8 cellular contexts compared by ENCODE assay signal in genomic region chr3:98900265-98901031, GRCh38. TPM values are rescaled to one million over a fixed set of nuclear protein-coding genes. Genes with fewer than 3 reads are reported as not detected.
DNase-seq lines count a peak whose midpoint lies in the region; ATAC-seq and TF ChIP-seq lines count a peak whose summit lies in the region.

No MANE protein-coding gene starts in this region.

- TF ChIP-seq CTCF in Peyer's patch (IDR thresholded peaks at IDR 0.05) (no peak), fibroblast of lung (conservative IDR thresholded peaks at IDR 0.05 in 1 of 2, IDR thresholded peaks at IDR 0.05 in 1 of 2; ENCODE audit: low read depth in 1 of 2, low read length in 2 of 2) (no peak), gastrocnemius medialis (IDR thresholded peaks at IDR 0.05 in 4 of 5, conservative IDR thresholded peaks at IDR 0.05 in 1 of 5) (no peak)

- H3K4me1 ChIP-seq in GM23248 (ENCODE audit: insufficient read depth) (peaks cover 43% of the 10 kb centered on the region), Peyer's patch (peaks cover 0 to 12% (median 0%) of the 10 kb centered on the region in 4 donors), fibroblast of lung (ENCODE audit: control insufficient read depth, extremely low read depth, insufficient read depth, low read length) (peaks cover 8% of the 10 kb centered on the region), gastrocnemius medialis (peaks cover 4 to 15% of the 10 kb centered on the region in 2 donors)

- DNase-seq in GM23248 (no peak), Peyer's patch (no peak), fibroblast of lung (ENCODE audit: low read depth in 2 of 2) (no peak), gastrocnemius medialis (no peak), NCI-H446 treated with DMSO at 0.1 percent for 48 hours (lab: John Stamatoyannopoulos, UW) (no peak), iPS-NIHi11 (ENCODE audit: low spot score) (no peak), NCI-H2029 (lab: John Stamatoyannopoulos, UW) (no peak)

- no peaks in the 10 kb centered on the region for H3K9me2 ChIP-seq in GM23248 (ENCODE audit: insufficient read depth)

- H3K9ac ChIP-seq in GM23248 (peak overlapping the region; percentile 87), fibroblast of lung (ENCODE audit: insufficient read depth, low read length) (peak overlapping the region; percentile 95)

- in situ Hi-C loops in GM23248 (cut with MboI), result no loop called here
- in situ Hi-C loops in gastrocnemius medialis (cut with MboI; ENCODE audit: low sequenced_read_pairs in 4 of 4), result no loop called here

- ATAC-seq in gastrocnemius medialis (no peak), esophagus mucosa (no peak)

- H3K27me3 ChIP-seq in GM23248 (replicated peaks; ENCODE audit: insufficient read depth) (no peaks in the 10 kb centered on the region), Peyer's patch (no peaks in the 10 kb centered on the region), fibroblast of lung (ENCODE audit: control insufficient read depth, insufficient read depth, low read length) (no peaks in the 10 kb centered on the region), gastrocnemius medialis (no peaks in the 10 kb centered on the region)

- intact Hi-C loops in gastrocnemius medialis (cut with DNase I; ENCODE audit: low total_unique reads), result loop anchor here (2.0 to 5.0 kb wide), 4 partner anchors 83 to 378 kb away; partner anchors contain the start of genes CLDND1 and CPOX

- H3K4me3 ChIP-seq in GM23248 (peak overlapping the region; percentile 95), Peyer's patch (peak overlapping the region; percentile 66 to 95 (median 70)), fibroblast of lung (replicated peaks in 1 of 4; ENCODE audit: control extremely low read depth in 1 of 4, insufficient read depth in 1 of 4, low read depth in 3 of 4, low read length in 4 of 4) (peak overlapping the region; percentile 64 to 87 (median 84)), gastrocnemius medialis (peak overlapping the region; percentile 83 to 96 (median 88))

- peaks cover 58% of the 10 kb centered on the region for H3F3A ChIP-seq in GM23248 (ENCODE audit: insufficient read depth)

- H4K20me1 ChIP-seq in GM23248 (ENCODE audit: insufficient read depth) (0 out of 2 replicates have a peak, but pooled peaks cover 12% of the 10 kb centered on the region), fibroblast of lung (ENCODE audit: control insufficient read depth, extremely low read depth, insufficient read depth, low read length) (peaks cover 3% of the 10 kb centered on the region)

- H3K27ac ChIP-seq in GM23248, result peak overlapping the region; percentile 73
- H3K27ac ChIP-seq in Peyer's patch, result no peak overlapping the region
- H3K27ac ChIP-seq in fibroblast of lung (ENCODE audit: insufficient read depth, low read length), result peak overlapping the region; percentile 87
- peak overlapping the region; percentile 87 to 91 (median 89) for H3K27ac ChIP-seq in gastrocnemius medialis

- H3K36me3 ChIP-seq in GM23248 (ENCODE audit: low read depth) (peaks cover 5% of the 10 kb centered on the region; the same call in 1 of the 2 replicates), Peyer's patch (no peaks in the 10 kb centered on the region), fibroblast of lung (ENCODE audit: control insufficient read depth, insufficient read depth, low read length) (peaks cover 2% of the 10 kb centered on the region), gastrocnemius medialis (no peaks in the 10 kb centered on the region)

- H3K4me2 ChIP-seq in GM23248 (ENCODE audit: unreplicated experiment) (peak overlapping the region; percentile 86), fibroblast of lung (ENCODE audit: extremely low read depth, insufficient read depth, low read length) (peak overlapping the region; percentile 85)

- H3K9me3 ChIP-seq in GM23248 (ENCODE audit: low read depth), result no peaks in the 10 kb centered on the region
- H3K9me3 ChIP-seq in Peyer's patch, result no peaks in the 10 kb centered on the region
- no peaks in the 10 kb centered on the region for H3K9me3 ChIP-seq in fibroblast of lung (ENCODE audit: control insufficient read depth, insufficient read depth, low read depth, low read length)
- H3K9me3 ChIP-seq in gastrocnemius medialis, result no peaks in the 10 kb centered on the region

- TF ChIP-seq POLR2A in Peyer's patch (IDR thresholded peaks at IDR 0.05) (no peak), gastrocnemius medialis (IDR thresholded peaks at IDR 0.05) (no peak)

- H2AFZ ChIP-seq in GM23248, result peak overlapping the region; percentile 64
- no peak overlapping the region for H2AFZ ChIP-seq in fibroblast of lung (ENCODE audit: low read length)

- H3K79me2 ChIP-seq in GM23248 (ENCODE audit: insufficient read depth) (peaks cover 82% of the 10 kb centered on the region), fibroblast of lung (ENCODE audit: control insufficient read depth, insufficient read depth, low read length) (peaks cover 64% of the 10 kb centered on the region)

- 5 to 7% methylated on average over 17 of the region's 17 CpGs for WGBS in GM23248 (ENCODE audit: low coverage in 1 of 2, low lambda C conversion rate in 2 of 2, missing lambda C conversion rate in 2 of 2), 2 experiments

RNA-seq across cellular contexts. Expression of gene DCBLD2, which starts 1.0 kb away (rescaled TPM):
- total RNA-seq in GM23248 (2014; rRNA removed; shearing (Covaris generic)), result 151 and 203 TPM in 2 replicates
- polyA plus RNA-seq in GM23248 (2016; fragmentation: Nextera tagmentation; extraction: Ambion mirVana), result 66.5 and 68.3 TPM in 2 replicates
- 1 to 10 TPM; 4.8 to 9.1 (median 7.0) TPM for total RNA-seq in Peyer's patch
- total RNA-seq in fibroblast of lung, result 69.9 and 98.1 TPM in 2 replicates
- 195 and 197 TPM in 2 replicates for polyA plus RNA-seq in fibroblast of lung
- polyA plus RNA-seq in fibroblast of lung (2012), result 69.3 and 83.6 TPM in 2 replicates
- polyA minus RNA-seq in fibroblast of lung (ENCODE audit: low replicate concordance), result 43.5 and 86.6 TPM in 2 replicates
- 1 to 10 TPM; 5.6 to 9.0 (median 6.7) TPM for total RNA-seq in gastrocnemius medialis
- 6.7 TPM for total RNA-seq in esophagus mucosa

Comparison
In these comparisons a context has a peak if more than half of its experiments do, and no peak if none do; other contexts are left out.
1. H3K27ac ChIP-seq: peak in GM23248 (single experiment), fibroblast of lung (single experiment) and gastrocnemius medialis (4 of 4); none in Peyer's patch (0 of 4).
2. Peak in every context shown above with its lines, with median percentiles within 50 percentile points of each other: H3K4me3 ChIP-seq.